ENCODE assay signal across 8 cellular contexts in the genomic region with DNA sequence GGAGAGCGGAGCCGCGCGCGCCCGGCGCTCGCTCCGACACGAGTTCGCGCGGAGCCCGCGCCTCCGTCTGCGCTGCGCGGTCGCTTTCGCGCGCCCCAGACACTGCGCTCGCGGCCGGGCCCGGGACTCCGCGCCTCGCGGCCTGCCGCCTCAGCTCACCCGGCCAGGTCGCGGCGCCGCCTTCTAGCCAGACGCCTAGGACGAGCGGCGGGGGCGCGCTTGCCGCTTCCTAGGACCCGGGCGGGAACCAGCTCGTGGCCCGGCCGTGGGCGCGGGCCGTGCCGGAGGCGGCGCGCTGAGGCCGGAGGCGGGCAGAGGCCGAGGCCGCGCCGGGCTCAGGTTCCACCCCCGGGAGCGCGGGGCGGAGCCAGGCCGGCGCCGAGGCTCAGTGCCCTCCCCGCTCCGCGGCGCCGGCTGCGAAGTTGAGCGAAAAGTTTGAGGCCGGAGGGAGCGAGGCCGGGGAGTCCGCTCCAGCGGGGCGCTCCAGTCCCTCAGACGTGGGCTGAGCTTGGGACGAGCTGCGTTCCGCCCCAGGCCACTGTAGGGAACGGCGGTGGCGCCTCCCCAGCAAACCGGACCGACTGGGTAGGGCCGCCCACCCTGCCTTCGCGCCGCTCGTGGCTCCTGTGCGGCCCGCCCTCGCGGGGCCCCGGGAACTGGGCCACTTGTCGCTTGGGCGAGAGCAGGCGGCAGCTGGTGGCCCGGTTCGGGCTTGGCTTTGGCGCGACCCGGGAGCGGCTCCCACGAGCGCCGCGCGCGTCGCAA. TPM values are rescaled to one million over a fixed set of nuclear protein-coding genes. Genes with fewer than 3 reads are reported as not detected.
A peak's percentile ranks its signal among the peaks of the same experiment; 100 is the strongest.
DNase-seq lines count a peak whose midpoint lies in the region; ATAC-seq and TF ChIP-seq lines count a peak whose summit lies in the region.

A gene with protein sequence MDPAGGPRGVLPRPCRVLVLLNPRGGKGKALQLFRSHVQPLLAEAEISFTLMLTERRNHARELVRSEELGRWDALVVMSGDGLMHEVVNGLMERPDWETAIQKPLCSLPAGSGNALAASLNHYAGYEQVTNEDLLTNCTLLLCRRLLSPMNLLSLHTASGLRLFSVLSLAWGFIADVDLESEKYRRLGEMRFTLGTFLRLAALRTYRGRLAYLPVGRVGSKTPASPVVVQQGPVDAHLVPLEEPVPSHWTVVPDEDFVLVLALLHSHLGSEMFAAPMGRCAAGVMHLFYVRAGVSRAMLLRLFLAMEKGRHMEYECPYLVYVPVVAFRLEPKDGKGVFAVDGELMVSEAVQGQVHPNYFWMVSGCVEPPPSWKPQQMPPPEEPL (plus strand): TSS at position 388 of the 765 bp plus-strand sequence. CDS start 1,036 bp downstream, outside the sequence.

- H3K36me3 ChIP-seq in A673 (ENCODE audit: insufficient read depth, low read length, poor library complexity, severe bottlenecking) (no peaks in the 10 kb centered on the region), ovary (no peaks in the 10 kb centered on the region)

- BruUV-seq in A673 (replicated peaks; lab: Mats Ljungman, UMichigan) = no TSS peak

- H3K27ac ChIP-seq in A673 (ENCODE audit: low read depth, low read length, poor library complexity, severe bottlenecking) (no peak within 1 kb of the TSS), ovary (peak within 1 kb of the TSS; percentile 11 to 46)

- peak; percentile 74 for DNase-seq in A673 (ENCODE audit: low spot score)
- peak; percentile 82 for DNase-seq in RKO (ENCODE audit: low spot score)
- peak; percentile 77 for DNase-seq in activated naive CD4-positive, alpha-beta T cell treated with anti-CD3 and anti-CD28 coated beads, Interleukin-2, amount 10 ng/mL, durations not matched to agents 7 days and 5 days
- DNase-seq in germinal center (ENCODE audit: low spot score) = peak; percentile 87
- DNase-seq in ovary = peak; percentile 42 to 75 (median 66)
- peak; percentile 82 for DNase-seq in type B pancreatic cell (ENCODE audit: extremely low spot score, unreplicated experiment)

- peak within 1 kb of the TSS; percentile 87 for H3K4me3 Mint-ChIP-seq in activated naive CD4-positive, alpha-beta T cell treated with anti-CD3 and anti-CD28 coated beads, Interleukin-2, amount 10 ng/mL, durations not matched to agents 7 days and 5 days
- H3K4me3 Mint-ChIP-seq in type B pancreatic cell = peak within 1 kb of the TSS; percentile 93

- H3K4me1 Mint-ChIP-seq in activated naive CD4-positive, alpha-beta T cell treated with anti-CD3 and anti-CD28 coated beads, Interleukin-2, amount 10 ng/mL, durations not matched to agents 7 days and 5 days = peaks cover 19% of the 10 kb centered on the region
- peaks cover 11% of the 10 kb centered on the region for H3K4me1 Mint-ChIP-seq in type B pancreatic cell (ENCODE audit: unreplicated experiment)

- no peak for TF ChIP-seq EP300 in ovary (IDR thresholded peaks at IDR 0.05)

- TF ChIP-seq POLR2A in ovary (IDR thresholded peaks at IDR 0.05) = peak; percentile 48

- H3K9me3 Mint-ChIP-seq in activated naive CD4-positive, alpha-beta T cell treated with anti-CD3 and anti-CD28 coated beads, Interleukin-2, amount 10 ng/mL, durations not matched to agents 7 days and 5 days = no peaks in the 10 kb centered on the region
- H3K9me3 Mint-ChIP-seq in type B pancreatic cell = no peaks in the 10 kb centered on the region

- no peaks in the 10 kb centered on the region for H3K9me3 ChIP-seq in A673 (ENCODE audit: low read depth, low read length, poor library complexity, severe bottlenecking)
- H3K9me3 ChIP-seq in ovary = no peaks in the 10 kb centered on the region

- no peak for TF ChIP-seq CTCF in A673 (conservative IDR thresholded peaks at IDR 0.05; ENCODE audit: low read depth, low read length)
- TF ChIP-seq CTCF in ovary (IDR thresholded peaks at IDR 0.05) = no peak
- no peak for TF ChIP-seq CTCF in type B pancreatic cell (conservative IDR thresholded peaks at IDR 0.05)

- WGBS in ovary, 3 donors = 0% methylated on average over 51 to 118 of the region's 118 CpGs

- H3K27me3 ChIP-seq in A673 (replicated peaks; ENCODE audit: insufficient read depth, low read depth, low read length, poor library complexity) (peaks cover 19% of the 10 kb centered on the region), ovary (no peaks in the 10 kb centered on the region)

- H3K27ac Mint-ChIP-seq in activated naive CD4-positive, alpha-beta T cell treated with anti-CD3 and anti-CD28 coated beads, Interleukin-2, amount 10 ng/mL, durations not matched to agents 7 days and 5 days = peak within 1 kb of the TSS; percentile 86
- peak within 1 kb of the TSS; percentile 80 for H3K27ac Mint-ChIP-seq in type B pancreatic cell

- H3K4me1 ChIP-seq in A673 (ENCODE audit: insufficient read depth, low read length, poor library complexity, severe bottlenecking) (peaks cover 24% of the 10 kb centered on the region), ovary (ENCODE audit: insufficient read depth) (peaks cover 12% of the 10 kb centered on the region)

- H3K27me3 Mint-ChIP-seq in activated naive CD4-positive, alpha-beta T cell treated with anti-CD3 and anti-CD28 coated beads, Interleukin-2, amount 10 ng/mL, durations not matched to agents 7 days and 5 days = peaks cover 66% of the 10 kb centered on the region
- peaks cover 7% of the 10 kb centered on the region for H3K27me3 Mint-ChIP-seq in type B pancreatic cell

- CTCF ChIA-PET in A673 (lab: Charles Lee) = interaction anchor here (0.7 kb wide), 1 partner anchor 144 kb away, joined by 3 read pairs; no protein-coding TSS in a partner anchor
- CTCF ChIA-PET in activated naive CD4-positive, alpha-beta T cell treated with anti-CD3 and anti-CD28 coated beads, Interleukin-2, amount 10 ng/mL, durations not matched to agents 7 days and 5 days (lab: Charles Lee) = interaction anchor here (0.5 to 4.4 kb wide), 21 partner anchors 9 to 803 kb away, joined by 3 to 51 read pairs (median 3); a partner anchor contains a TSS

- no peaks in the 10 kb centered on the region for H3K36me3 Mint-ChIP-seq in activated naive CD4-positive, alpha-beta T cell treated with anti-CD3 and anti-CD28 coated beads, Interleukin-2, amount 10 ng/mL, durations not matched to agents 7 days and 5 days
- H3K36me3 Mint-ChIP-seq in type B pancreatic cell = no peaks in the 10 kb centered on the region

- H3K4me3 ChIP-seq in A673 (ENCODE audit: low read depth, low read length, poor library complexity, severe bottlenecking) = peak within 1 kb of the TSS; percentile 48
- peak within 1 kb of the TSS; percentile 41 for H3K4me3 ChIP-seq in ovary

- POLR2A ChIA-PET in A673 (lab: Charles Lee; ENCODE audit: low non-redundant PET) = interaction anchor here (0.7 kb wide), 1 partner anchor 122 kb away, joined by 3 read pairs; no protein-coding TSS in a partner anchor

- ATAC-seq in GM18861 (IDR thresholded peaks at IDR 0.05; ENCODE audit: unreplicated experiment) (peak; percentile 40), HG03280 (IDR thresholded peaks at IDR 0.05; ENCODE audit: unreplicated experiment) (peak; percentile 67)

- intact Hi-C loops in A673 (cut with micrococcal nuclease; ENCODE audit: unreplicated experiment) = no loop called here
- intact Hi-C loops in ovary (cut with DNase I) = no loop called here

RNA-seq across cellular contexts. Expression of the gene that starts here (rescaled TPM):
- 0.50 and 0.54 TPM in 2 replicates for total RNA-seq in A673 (2021)
- total RNA-seq in ovary = 1 to 10 TPM; 1.8 to 9.2 (median 3.7) TPM
- 1 to 10 TPM in 1 of 2 donors, under 1 TPM in 1; 0.80 to 4.0 TPM for polyA plus RNA-seq in ovary
- total RNA-seq in type B pancreatic cell (ENCODE audit: low replicate concordance) = 4.3 and 26.8 TPM in 2 replicates

Comparison
In these comparisons a context has a peak if more than half of its experiments do, and no peak if none do; other contexts are left out.
1. Peak in DNase-seq and H3K4me3 ChIP-seq in A673; RNA of the gene not detected or under 1 TPM.